ENCODE assay signal across 8 cellular contexts in the genomic region with DNA sequence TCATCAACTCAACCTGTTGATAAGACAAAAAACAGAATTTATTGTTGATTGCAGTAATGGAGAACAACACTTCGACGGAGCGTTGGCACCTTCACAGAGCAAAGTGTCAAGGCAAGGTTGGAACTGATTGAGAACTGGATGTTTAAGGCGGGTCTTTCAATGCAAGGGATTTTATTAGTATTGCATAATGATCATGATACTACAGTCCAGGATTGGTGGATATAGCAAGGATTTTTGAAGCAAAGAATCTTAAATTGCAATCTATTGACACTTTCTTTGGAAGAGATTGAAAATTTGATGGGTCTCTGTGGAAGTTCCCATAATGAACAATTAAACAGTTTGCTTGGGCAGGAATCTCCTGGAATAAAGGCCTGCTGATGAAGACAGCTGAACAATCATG. TPM values are rescaled to one million over a fixed set of nuclear protein-coding genes. Genes with fewer than 3 reads are reported as not detected.
DNase-seq lines count a peak whose midpoint lies in the region; ATAC-seq and TF ChIP-seq lines count a peak whose summit lies in the region.

No MANE protein-coding gene starts in this region.

- no peak overlapping the region for H3K27ac ChIP-seq in PC-9

- H3K4me3 ChIP-seq in GM08714 (ENCODE audit: low read length), result peak overlapping the region; percentile 76; the same call in 1 of the 2 replicates
- peak overlapping the region; percentile 84 for H3K4me3 ChIP-seq in PC-9
- H3K4me3 ChIP-seq in fibroblast of pulmonary artery (replicated peaks; ENCODE audit: low read depth, low read length), result peak overlapping the region; percentile 37

- peaks cover 9% of the 10 kb centered on the region for H3K4me1 Mint-ChIP-seq in progenitor cell of endocrine pancreas (ENCODE audit: low read depth)

- peak overlapping the region; percentile 97 for H2AFZ ChIP-seq in PC-9

- POLR2A ChIA-PET in PC-9 (lab: Charles Lee; ENCODE audit: unreplicated experiment), result no interaction called here

- peak overlapping the region; percentile 88 for H3K4me3 Mint-ChIP-seq in progenitor cell of endocrine pancreas (ENCODE audit: low read depth)

- BruUV-seq in PC-9 (replicated peaks; lab: Mats Ljungman, UMichigan), result no TSS peak

- H3K4me2 ChIP-seq in PC-9, result peak overlapping the region; percentile 83

- no peaks in the 10 kb centered on the region for H4K20me1 ChIP-seq in PC-9 (ENCODE audit: insufficient read depth)

- H3K27me3 ChIP-seq in PC-9 (ENCODE audit: insufficient read depth, low read depth), result no peaks in the 10 kb centered on the region

- no peak overlapping the region for H3K27ac Mint-ChIP-seq in progenitor cell of endocrine pancreas

- H3K9me3 Mint-ChIP-seq in progenitor cell of endocrine pancreas (ENCODE audit: low read depth), result peaks cover 25% of the 10 kb centered on the region

- CTCF ChIA-PET in PC-9 (lab: Charles Lee), result no interaction called here

- H3K27me3 Mint-ChIP-seq in progenitor cell of endocrine pancreas, result no peaks in the 10 kb centered on the region

- no peak for ATAC-seq in GM19455 (IDR thresholded peaks at IDR 0.05; ENCODE audit: unreplicated experiment)

- no peak for DNase-seq in PC-9
- no peak for DNase-seq in fibroblast of pulmonary artery (ENCODE audit: low read depth)
- no peak for DNase-seq in progenitor cell of endocrine pancreas (ENCODE audit: low spot score, unreplicated experiment)
- no peak for DNase-seq in HK-2 (ENCODE audit: unreplicated experiment)
- DNase-seq in effector CD4-positive, alpha-beta T cell, result no peak
- no peak for DNase-seq in NOMO-1 treated with dmso at 0.1 percent for 144 hours (lab: John Stamatoyannopoulos, UW; ENCODE audit: unreplicated experiment)

- peaks cover 10% of the 10 kb centered on the region; the same call in 1 of the 2 replicates for H3K4me1 ChIP-seq in PC-9 (replicated peaks; ENCODE audit: insufficient read depth)

- no peaks in the 10 kb centered on the region; the same call in 1 of the 2 replicates for H3K9me3 ChIP-seq in PC-9 (ENCODE audit: insufficient read depth, low read depth)

- H3K36me3 Mint-ChIP-seq in progenitor cell of endocrine pancreas (ENCODE audit: insufficient read depth), result peaks cover 7% of the 10 kb centered on the region

- intact Hi-C loops in PC-9 (cut with micrococcal nuclease; ENCODE audit: unreplicated experiment), result loop anchor here (2.0 to 10.0 kb wide), 4 partner anchors 45 to 321 kb away; a partner anchor contains a TSS

- H3F3A ChIP-seq in PC-9 (ENCODE audit: insufficient read depth, low read depth), result peaks cover 9% of the 10 kb centered on the region; the same call in 1 of the 2 replicates

- 0 out of 2 replicates have a peak, but pooled peaks cover 10% of the 10 kb centered on the region for H3K36me3 ChIP-seq in PC-9 (ENCODE audit: low read depth)

- no peaks in the 10 kb centered on the region for H3K9me2 ChIP-seq in PC-9 (ENCODE audit: insufficient read depth)

- H3K79me2 ChIP-seq in PC-9 (ENCODE audit: low read depth), result peaks cover 9% of the 10 kb centered on the region; the same call in 1 of the 2 replicates

- TF ChIP-seq CTCF in PC-9 (conservative IDR thresholded peaks at IDR 0.05) (no peak), fibroblast of pulmonary artery (IDR thresholded peaks at IDR 0.05; ENCODE audit: low read length, missing control alignments) (no peak), progenitor cell of endocrine pancreas (IDR thresholded peaks at IDR 0.05; ENCODE audit: unreplicated experiment) (no peak)

RNA-seq across cellular contexts. Expression of a gene that starts 0.6 kb away (rescaled TPM):
- total RNA-seq in PC-9 (2021) (4.3 and 5.9 TPM in 2 replicates), progenitor cell of endocrine pancreas (15.0 and 16.6 TPM in 2 replicates)

RNA-seq across cellular contexts. Expression of a gene that starts 45.8 kb away (rescaled TPM):
- 0.41 and 0.88 TPM in 2 replicates for total RNA-seq in PC-9 (2021)
- total RNA-seq in progenitor cell of endocrine pancreas, result 5.7 and 7.9 TPM in 2 replicates

RNA-seq across cellular contexts. Expression of a gene that starts 51.0 kb away (rescaled TPM):
- total RNA-seq in PC-9 (2021) (3.5 and 7.8 TPM in 2 replicates), progenitor cell of endocrine pancreas (13.0 and 14.1 TPM in 2 replicates)
